In the genomic region with DNA sequence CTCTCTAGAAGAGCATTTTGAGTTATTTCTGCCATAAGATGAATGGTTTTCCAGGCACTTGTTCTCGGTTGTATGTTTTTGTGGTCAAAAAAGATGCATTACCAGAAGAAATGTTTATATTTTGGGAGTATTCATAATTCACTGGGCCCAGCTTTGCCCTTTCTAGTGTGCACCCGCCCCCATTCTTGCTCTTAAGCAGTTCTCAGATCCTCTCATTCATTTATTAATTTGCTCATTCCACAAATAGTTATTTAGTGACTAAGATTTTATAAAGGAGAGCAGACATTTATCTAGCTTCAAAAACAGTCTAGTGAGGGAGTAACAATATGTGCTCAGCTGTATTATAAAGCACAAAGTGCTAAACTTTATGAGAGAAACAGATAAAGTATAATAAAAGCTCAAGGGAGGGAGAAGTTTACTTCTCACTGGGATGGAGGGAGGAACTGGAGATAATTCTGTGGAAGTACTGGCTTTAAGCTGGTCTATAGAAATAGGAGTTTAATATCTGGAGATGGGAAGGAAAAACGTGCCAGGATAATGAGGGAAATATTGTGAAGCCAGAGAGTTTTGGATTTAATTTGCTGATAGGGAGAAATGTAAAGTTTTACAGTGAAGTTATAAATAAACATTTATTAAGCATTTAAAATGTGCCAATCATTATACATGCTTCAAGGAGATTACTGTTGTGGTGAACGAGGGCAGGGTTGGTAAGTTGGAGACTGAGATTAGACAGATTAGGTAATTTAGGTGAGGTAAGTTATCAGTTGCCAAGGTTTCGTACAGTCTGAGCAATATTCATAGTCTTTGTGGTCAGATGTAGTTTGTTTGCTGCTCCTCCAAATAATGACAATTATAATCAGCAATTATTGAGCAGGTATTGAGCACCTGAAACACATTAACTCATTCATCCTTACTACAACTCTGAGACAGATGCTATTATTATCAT, we compare ENCODE assay signal across 8 cellular contexts. TPM values are rescaled to one million over a fixed set of nuclear protein-coding genes. Genes with fewer than 3 reads are reported as not detected.
DNase-seq lines count a peak whose midpoint lies in the region; ATAC-seq and TF ChIP-seq lines count a peak whose summit lies in the region.

No MANE protein-coding gene starts in this region.

- no peaks in the 10 kb centered on the region for H3K27me3 ChIP-seq in CD4-positive, alpha-beta memory T cell (ENCODE audit: insufficient read depth, low read length)
- no peaks in the 10 kb centered on the region for H3K27me3 ChIP-seq in osteoblast (ENCODE audit: insufficient read depth, low read length)

- H3K36me3 Mint-ChIP-seq in CD4-positive, alpha-beta memory T cell: peaks cover 0 to 3% of the 10 kb centered on the region in 2 donors

- peaks cover 0 to 6% (median 0%) of the 10 kb centered on the region in 8 donors for H3K9me3 Mint-ChIP-seq in CD4-positive, alpha-beta memory T cell

- H3K79me2 ChIP-seq in OCI-LY7 (ENCODE audit: insufficient read depth, low read depth, low read length): no peaks in the 10 kb centered on the region
- H3K79me2 ChIP-seq in osteoblast (ENCODE audit: insufficient read depth, low read length): peaks cover 75% of the 10 kb centered on the region

- H3K4me1 Mint-ChIP-seq in CD4-positive, alpha-beta memory T cell: peaks cover 57 to 87% (median 72%) of the 10 kb centered on the region in 4 donors

- peaks cover 85% of the 10 kb centered on the region for H3K4me1 ChIP-seq in CD4-positive, alpha-beta memory T cell (ENCODE audit: insufficient read depth, low read length)
- H3K4me1 ChIP-seq in OCI-LY7 (ENCODE audit: insufficient read depth, low read length, poor library complexity, severe bottlenecking): peaks cover 78% of the 10 kb centered on the region
- peaks cover 55% of the 10 kb centered on the region for H3K4me1 ChIP-seq in osteoblast (ENCODE audit: insufficient read depth, low read length)

- CTCF ChIA-PET in CD4-positive, alpha-beta memory T cell (lab: Charles Lee; ENCODE audit: partially characterized antibody): interaction anchor here (1.0 to 17.2 kb wide), 9 partner anchors 11 to 104 kb away, joined by 3 to 820 read pairs (median 90); a partner anchor contains a TSS
- CTCF ChIA-PET in OCI-LY7 (lab: Charles Lee; ENCODE audit: unreplicated experiment): interaction anchor here (0.6 to 3.6 kb wide), 4 partner anchors 19 to 114 kb away, joined by 3 to 26 read pairs (median 6); no protein-coding TSS in a partner anchor

- H3K27ac Mint-ChIP-seq in CD4-positive, alpha-beta memory T cell: peak overlapping the region; percentile 91 to 96 (median 93)

- intact Hi-C loops in CD4-positive, alpha-beta memory T cell (cut with micrococcal nuclease): loop anchor here (10.0 kb wide), 1 partner anchor 201 kb away; a partner anchor contains a TSS
- intact Hi-C loops in OCI-LY7 (cut with micrococcal nuclease; ENCODE audit: unreplicated experiment): no loop called here

- peak overlapping the region; percentile 76; the same call in 1 of the 2 replicates for H2AFZ ChIP-seq in OCI-LY7 (ENCODE audit: low read length)
- H2AFZ ChIP-seq in osteoblast (ENCODE audit: low read length): no peak overlapping the region

- peak; percentile 48 to 78 (median 65) for DNase-seq in CD4-positive, alpha-beta memory T cell
- DNase-seq in OCI-LY7 (ENCODE audit: low spot score) (no peak), osteoblast (ENCODE audit: insufficient read length, low spot score, missing footprints) (peak; percentile 25), SKM-1 treated with dmso at 0.1 percent for 144 hours (lab: John Stamatoyannopoulos, UW; ENCODE audit: unreplicated experiment) (no peak), NCI-H69 (lab: John Stamatoyannopoulos, UW) (no peak)
- DNase-seq in stimulated activated CD4-positive, alpha-beta T cell treated with anti-CD3 and anti-CD28 coated beads, Interleukin-2, amount 100 ng/mL, for 24 hours: no peak

- H3K9me2 ChIP-seq in OCI-LY7 (ENCODE audit: insufficient read depth, low read length): no peaks in the 10 kb centered on the region

- H3K4me2 ChIP-seq in OCI-LY7 (ENCODE audit: low read length) (peak overlapping the region; percentile 84), osteoblast (ENCODE audit: insufficient read depth, low read length) (peak overlapping the region; percentile 50)

- H3K36me3 ChIP-seq in CD4-positive, alpha-beta memory T cell (ENCODE audit: insufficient read depth, low read length): no peaks in the 10 kb centered on the region
- H3K36me3 ChIP-seq in OCI-LY7 (ENCODE audit: insufficient read depth, low read length) (no peaks in the 10 kb centered on the region), osteoblast (ENCODE audit: insufficient read depth, low read length) (no peaks in the 10 kb centered on the region)

- H3K4me3 Mint-ChIP-seq in CD4-positive, alpha-beta memory T cell: peak overlapping the region; percentile 17 to 88 (median 68)

- H4K20me1 ChIP-seq in OCI-LY7 (ENCODE audit: insufficient read depth, low read length) (no peaks in the 10 kb centered on the region), osteoblast (ENCODE audit: insufficient read depth, low read length) (peaks cover 3% of the 10 kb centered on the region)

- H3K27ac ChIP-seq in CD4-positive, alpha-beta memory T cell (ENCODE audit: low read depth, low read length): peak overlapping the region; percentile 55
- peak overlapping the region; percentile 98 for H3K27ac ChIP-seq in OCI-LY7 (ENCODE audit: low read depth, low read length, poor library complexity, severe bottlenecking)
- H3K27ac ChIP-seq in cingulate gyrus (ENCODE audit: low read depth, low read length): peak overlapping the region; percentile 47
- H3K27ac ChIP-seq in osteoblast (ENCODE audit: low read depth, low read length): peak overlapping the region; percentile 66

- ATAC-seq in GM21786 (IDR thresholded peaks at IDR 0.05; ENCODE audit: unreplicated experiment): no peak

- POLR2A ChIA-PET in CD4-positive, alpha-beta memory T cell (lab: Charles Lee; ENCODE audit: partially characterized antibody): interaction anchor here (0.7 to 6.6 kb wide), 7 partner anchors 12 to 169 kb away, joined by 3 to 163 read pairs (median 45); a partner anchor contains a TSS
- POLR2A ChIA-PET in OCI-LY7 (lab: Charles Lee): interaction anchor here (0.6 to 5.2 kb wide), 9 partner anchors 10 to 381 kb away, joined by 3 to 33 read pairs (median 4); a partner anchor contains a TSS

- TF ChIP-seq CTCF in OCI-LY7 (conservative IDR thresholded peaks at IDR 0.05; ENCODE audit: low read length) (no peak), osteoblast (IDR thresholded peaks at IDR 0.05; ENCODE audit: extremely low read depth, low read depth, low read length) (no peak)

- no peaks in the 10 kb centered on the region for H3K9me3 ChIP-seq in CD4-positive, alpha-beta memory T cell (ENCODE audit: control insufficient read depth in 1 of 2, low read length in 2 of 2)
- H3K9me3 ChIP-seq in OCI-LY7 (ENCODE audit: low read length): no peaks in the 10 kb centered on the region
- no peaks in the 10 kb centered on the region for H3K9me3 ChIP-seq in osteoblast (ENCODE audit: low read depth, low read length)

- BruUV-seq in OCI-LY7 (replicated peaks; lab: Mats Ljungman, UMichigan): no TSS peak

- no peaks in the 10 kb centered on the region for H3K27me3 Mint-ChIP-seq in CD4-positive, alpha-beta memory T cell

- peak overlapping the region; percentile 17 to 28 for H3K4me3 ChIP-seq in CD4-positive, alpha-beta memory T cell (ENCODE audit: low read length in 2 of 2)
- H3K4me3 ChIP-seq in OCI-LY7 (ENCODE audit: low read depth, low read length, poor library complexity, severe bottlenecking) (peak overlapping the region; percentile 60), osteoblast (ENCODE audit: insufficient read depth, low read length) (no peak overlapping the region)

RNA-seq across cellular contexts. Expression of a gene that starts 9.1 kb away (rescaled TPM):
- 100 to 1,000 TPM; 329 to 387 TPM for total RNA-seq in CD4-positive, alpha-beta memory T cell
- 100 to 1,000 TPM in 1 of 2 donors, 1 to 10 TPM in 1; 6.8 to 114 TPM for polyA plus RNA-seq in CD4-positive, alpha-beta memory T cell
- total RNA-seq in OCI-LY7 (2014; rRNA removed; shearing (Covaris generic)): 211 and 235 TPM in 2 replicates
- total RNA-seq in OCI-LY7 (2022) (220 and 236 TPM in 2 replicates), osteoblast (377 and 424 TPM in 2 replicates)

Comparison
In these comparisons a context has a peak if more than half of its experiments do, and no peak if none do; other contexts are left out.
1. DNase-seq: peak in CD4-positive, alpha-beta memory T cell (5 of 5) and osteoblast (single experiment); none in OCI-LY7 (single experiment), stimulated activated CD4-positive, alpha-beta T cell treated with anti-CD3 and anti-CD28 coated beads, Interleukin-2, amount 100 ng/mL, for 24 hours (0 of 2), SKM-1 treated with dmso at 0.1 percent for 144 hours (single experiment) and NCI-H69 (single experiment).
2. H3K27ac ChIP-seq: peak in every context shown above with its lines; median percentile 98 in OCI-LY7; 66 in osteoblast; 55 in CD4-positive, alpha-beta memory T cell; 47 in cingulate gyrus.